In genomic region chr1:92367496-92367895, GRCh38 we compare ENCODE assay signal across 12 cellular contexts.
A peak's percentile ranks its signal among the peaks of the same experiment; 100 is the strongest.
DNase-seq lines count a peak whose midpoint lies in the region; ATAC-seq and TF ChIP-seq lines count a peak whose summit lies in the region.
"Had no signal": no experiment of that assay in that cellular context is flagged by ENCODE, and none has a peak within 500 bp of the region (broad histone marks: within the 10 kb centered on the region; RNA-seq: fewer than 3 reads in every experiment).

No MANE protein-coding gene starts in this region.

- H3K27ac ChIP-seq in KOPT-K1 (ENCODE audit: low read depth, low read length, poor library complexity, severe bottlenecking), result peak overlapping the region; percentile 36
- no peak overlapping the region for H3K27ac ChIP-seq in gastrocnemius medialis
- H3K27ac ChIP-seq: body of pancreas, SK-N-MC had no signal

- no peaks in the 10 kb centered on the region for H3K4me1 ChIP-seq in gastrocnemius medialis
- H3K4me1 ChIP-seq: body of pancreas had no signal

- H3K36me3 ChIP-seq in KOPT-K1 (ENCODE audit: insufficient read depth, low read length) (peaks cover 6% of the 10 kb centered on the region; the same call in 1 of the 2 replicates), gastrocnemius medialis (peaks cover 0 to 19% of the 10 kb centered on the region in 2 donors)

- H3K4me1 Mint-ChIP-seq in memory B cell, result no peaks in the 10 kb centered on the region
- H3K4me1 Mint-ChIP-seq: WTC11 had no signal

- H3K9me3 ChIP-seq in KOPT-K1 (ENCODE audit: insufficient read depth, low read length, poor library complexity, severe bottlenecking) (no peaks in the 10 kb centered on the region), gastrocnemius medialis (no peaks in the 10 kb centered on the region)
- H3K9me3 ChIP-seq: body of pancreas had no signal

- H3K9me3 Mint-ChIP-seq in memory B cell, result no peaks in the 10 kb centered on the region
- H3K9me3 Mint-ChIP-seq: WTC11 had no signal

- no peak overlapping the region for H3K4me3 Mint-ChIP-seq in memory B cell
- H3K4me3 Mint-ChIP-seq: WTC11 had no signal

- H3K27me3 Mint-ChIP-seq in memory B cell, result no peaks in the 10 kb centered on the region

- no peak for DNase-seq in memory B cell (ENCODE audit: low spot score in 2 of 2)
- no peak for DNase-seq in DMS 273 (lab: John Stamatoyannopoulos, UW; ENCODE audit: unreplicated experiment)
- DNase-seq in stimulated activated naive CD4-positive, alpha-beta T cell treated with Interleukin-2 at 50 U/mL for 16 hours (lab: John Stamatoyannopoulos, UW), result no peak
- DNase-seq in gastrocnemius medialis, result no peak
- DNase-seq: activated effector memory CD4-positive, alpha-beta T cell treated with Interleukin-2 at 50 U/mL for 16 hours; body of pancreas; C1 segment of cervical spinal cord had no signal

- intact Hi-C loops in gastrocnemius medialis (cut with DNase I; ENCODE audit: low total_unique reads), result no loop called here

- no peak for TF ChIP-seq POLR2A in gastrocnemius medialis (IDR thresholded peaks at IDR 0.05)

- no peak for TF ChIP-seq CTCF in gastrocnemius medialis (IDR thresholded peaks at IDR 0.05 in 4 of 5, conservative IDR thresholded peaks at IDR 0.05 in 1 of 5)

- in situ Hi-C loops in gastrocnemius medialis (cut with MboI; ENCODE audit: low sequenced_read_pairs in 4 of 4), result no loop called here

- peak overlapping the region; percentile 29 for H3K27ac Mint-ChIP-seq in memory B cell
- H3K27ac Mint-ChIP-seq: WTC11 had no signal

- H3K4me3 ChIP-seq in gastrocnemius medialis, result no peak overlapping the region
- H3K4me3 ChIP-seq: body of pancreas, SK-N-MC had no signal

- peaks cover 22% of the 10 kb centered on the region for H3K36me3 Mint-ChIP-seq in memory B cell

- no peaks in the 10 kb centered on the region for H3K27me3 ChIP-seq in gastrocnemius medialis
- H3K27me3 ChIP-seq: body of pancreas had no signal

- ATAC-seq in GM18502 (IDR thresholded peaks at IDR 0.05; ENCODE audit: poor library complexity, unreplicated experiment) (peak; percentile 78), GM21381 (IDR thresholded peaks at IDR 0.05; ENCODE audit: unreplicated experiment) (peak; percentile 60), memory B cell (ENCODE audit: low read depth) (no peak), gastrocnemius medialis (no peak)
- ATAC-seq: body of pancreas, WTC11 had no signal

Comparison
In these comparisons a context has a peak if more than half of its experiments do, and no peak if none do; other contexts are left out.
1. ATAC-seq: peak in GM18502 (single experiment) and GM21381 (single experiment); none in memory B cell (single experiment) and gastrocnemius medialis (0 of 2).